ENCODE assay signal across 8 cellular contexts in the genomic region with DNA sequence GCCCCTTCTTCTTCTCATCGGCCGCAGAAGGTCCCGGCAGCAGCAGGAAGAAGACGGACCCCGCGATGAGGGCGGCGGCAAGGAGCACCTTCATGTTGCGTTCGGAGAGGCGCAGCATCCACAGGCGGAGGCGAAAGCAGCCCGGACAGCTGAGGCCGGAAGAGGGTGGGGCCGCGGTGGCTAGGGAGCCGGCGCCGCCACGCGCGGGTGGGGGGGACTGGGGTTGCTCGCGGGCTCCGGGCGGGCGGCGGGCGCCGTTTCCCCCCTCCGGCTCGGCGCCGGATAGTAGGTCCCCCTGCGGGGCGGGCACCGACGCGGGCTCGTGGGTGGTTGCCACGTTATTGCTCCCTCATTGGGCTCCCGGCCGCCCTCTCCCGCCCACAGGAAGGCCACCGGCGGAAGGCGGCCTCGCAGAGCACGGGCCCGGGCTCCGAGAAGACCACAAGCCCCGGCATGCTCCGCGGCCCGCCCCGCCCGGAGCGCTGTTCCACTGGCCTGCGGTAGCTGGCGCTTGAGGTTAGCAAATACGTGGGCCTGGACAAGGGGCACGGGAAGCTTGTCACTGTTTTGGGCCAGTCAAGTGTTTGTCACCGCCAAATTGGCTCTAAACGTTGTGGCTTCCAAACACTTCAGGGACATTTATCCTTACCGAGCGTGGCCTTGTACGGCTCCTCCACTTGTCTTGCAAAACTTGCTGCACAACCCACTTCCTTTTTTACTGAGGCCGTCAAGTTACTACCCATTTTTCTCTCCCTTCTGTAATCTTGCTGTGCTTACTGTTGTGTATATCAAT. TPM values are rescaled to one million over a fixed set of nuclear protein-coding genes. Genes with fewer than 3 reads are reported as not detected.
DNase-seq lines count a peak whose midpoint lies in the region; ATAC-seq and TF ChIP-seq lines count a peak whose summit lies in the region.

A gene (minus strand): TSS at position 154 of the 793 bp plus-strand sequence. CDS start 36 bp downstream, at position 118.

- peak; percentile 61 for TF ChIP-seq POLR2A in prostate gland (IDR thresholded peaks at IDR 0.05)

- H3K4me3 ChIP-seq in prostate gland (peak within 1 kb of the TSS; percentile 78 to 80), urinary bladder (ENCODE audit: low read depth, low read length) (peak within 1 kb of the TSS; percentile 81)

- in situ Hi-C loops in GM13976 (cut with MboI; ENCODE audit: low sequenced_read_pairs, unreplicated experiment) = no loop called here

- H3K27me3 ChIP-seq in prostate gland (replicated peaks; ENCODE audit: insufficient read depth) = no peaks in the 10 kb centered on the region

- H3K9me3 ChIP-seq in prostate gland = no peaks in the 10 kb centered on the region

- H3K36me3 ChIP-seq in prostate gland = peaks cover 11 to 24% of the 10 kb centered on the region in 2 donors
- H3K36me3 ChIP-seq in urinary bladder (ENCODE audit: insufficient read depth) = peaks cover 3% of the 10 kb centered on the region

- WGBS in prostate gland = under 1% methylated on average over 37 of the region's 69 CpGs
- WGBS in urinary bladder = under 1% methylated on average over 69 of the region's 69 CpGs

- DNase-seq in GM13976 (ENCODE audit: low spot score) = peak; percentile 97
- peak; percentile 94 for DNase-seq in NCI-H146 (lab: John Stamatoyannopoulos, UW)
- peak; percentile 92 to 99 (median 95) for DNase-seq in T-helper 1 cell
- peak; percentile 96 for DNase-seq in amniotic epithelial cell (ENCODE audit: low read depth)
- peak; percentile 99 for DNase-seq in left cardiac atrium
- DNase-seq in prostate gland (ENCODE audit: low spot score) = peak; percentile 97

- TF ChIP-seq CTCF in GM13976 (IDR thresholded peaks at IDR 0.05; ENCODE audit: borderline replicate concordance, control extremely low read depth, extremely low read depth, insufficient read depth, missing control alignments) (peak; percentile 74), prostate gland (IDR thresholded peaks at IDR 0.05) (peak in 3 of 4 experiments; percentile 27 to 66 (median 61))

- H3K4me1 ChIP-seq in prostate gland (replicated peaks) = peaks cover 15% of the 10 kb centered on the region
- H3K4me1 ChIP-seq in urinary bladder (ENCODE audit: insufficient read depth) = peaks cover 2% of the 10 kb centered on the region

- ATAC-seq in HG02870 (IDR thresholded peaks at IDR 0.05; ENCODE audit: unreplicated experiment) (peak; percentile 87), left cardiac atrium (peak; percentile 94 to 96)

- intact Hi-C loops in left cardiac atrium (cut with DNase I) = no loop called here
- intact Hi-C loops in prostate gland (cut with DNase I) = loop anchor here (1.0 to 5.0 kb wide), 2 partner anchors 66 to 193 kb away; a partner anchor contains a TSS

- H3K27ac ChIP-seq in prostate gland (peak within 1 kb of the TSS; percentile 79 to 85), urinary bladder (ENCODE audit: low read depth) (peak within 1 kb of the TSS; percentile 87)

RNA-seq across cellular contexts. Expression of the gene that starts here (rescaled TPM):
- 100 to 1,000 TPM; 256 to 257 TPM for total RNA-seq in left cardiac atrium
- 100 to 1,000 TPM; 372 to 624 TPM for total RNA-seq in prostate gland
- total RNA-seq in urinary bladder = 309 TPM
- 420 TPM for polyA plus RNA-seq in urinary bladder

Comparison
In these comparisons a context has a peak if more than half of its experiments do, and no peak if none do; other contexts are left out.
1. Peak in every context shown above with its lines: DNase-seq, ATAC-seq, H3K4me3 ChIP-seq and H3K27ac ChIP-seq.